ENCODE assay signal across 8 cellular contexts in genomic region chr22:35380537-35381423, GRCh38. TPM values are rescaled to one million over a fixed set of nuclear protein-coding genes. Genes with fewer than 3 reads are reported as not detected.
A peak's percentile ranks its signal among the peaks of the same experiment; 100 is the strongest.
DNase-seq lines count a peak whose midpoint lies in the region; ATAC-seq and TF ChIP-seq lines count a peak whose summit lies in the region.

A gene with protein sequence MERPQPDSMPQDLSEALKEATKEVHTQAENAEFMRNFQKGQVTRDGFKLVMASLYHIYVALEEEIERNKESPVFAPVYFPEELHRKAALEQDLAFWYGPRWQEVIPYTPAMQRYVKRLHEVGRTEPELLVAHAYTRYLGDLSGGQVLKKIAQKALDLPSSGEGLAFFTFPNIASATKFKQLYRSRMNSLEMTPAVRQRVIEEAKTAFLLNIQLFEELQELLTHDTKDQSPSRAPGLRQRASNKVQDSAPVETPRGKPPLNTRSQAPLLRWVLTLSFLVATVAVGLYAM (plus strand): TSS chr22:35381096. CDS start chr22:35381174, 78 bp downstream.

- peaks cover 41% of the 10 kb centered on the region for H3K4me1 Mint-ChIP-seq in chondrocyte (ENCODE audit: low read depth)

- peak; percentile 57 for TF ChIP-seq CTCF in chondrocyte (IDR thresholded peaks at IDR 0.05)

- H3K9me3 ChIP-seq in HAP-1 (no peaks in the 10 kb centered on the region), skeletal muscle tissue (ENCODE audit: control insufficient read depth in 3 of 3, low read length in 3 of 3) (no peaks in the 10 kb centered on the region)

- H3K4me3 ChIP-seq in HAP-1, result peak within 1 kb of the TSS; percentile 50
- H3K4me3 ChIP-seq in skeletal muscle tissue (ENCODE audit: low read length in 3 of 3), result peak within 1 kb of the TSS; percentile 87 to 95 (median 94)

- peak within 1 kb of the TSS; percentile 84 to 87 (median 86) for H3K9ac ChIP-seq in skeletal muscle tissue (ENCODE audit: low read depth in 1 of 3, low read length in 3 of 3)

- H3K4me1 ChIP-seq in HAP-1, result peaks cover 41% of the 10 kb centered on the region
- H3K4me1 ChIP-seq in skeletal muscle tissue (ENCODE audit: control insufficient read depth in 3 of 3, insufficient read depth in 3 of 3, low read length in 3 of 3), result peaks cover 35 to 65% (median 40%) of the 10 kb centered on the region in 3 donors

- H3K36me3 ChIP-seq in HAP-1 (replicated peaks) (no peaks in the 10 kb centered on the region; the same call in 1 of the 2 replicates), skeletal muscle tissue (ENCODE audit: control insufficient read depth in 3 of 3, insufficient read depth in 3 of 3, low read length in 3 of 3) (peaks cover 2 to 24% (median 13%) of the 10 kb centered on the region in 3 donors)

- H3K9me3 Mint-ChIP-seq in chondrocyte (ENCODE audit: low read depth), result no peaks in the 10 kb centered on the region

- peak within 1 kb of the TSS; percentile 83 for H3K27ac ChIP-seq in skeletal muscle tissue (ENCODE audit: low read depth, low read length)

- H3K4me3 Mint-ChIP-seq in chondrocyte (ENCODE audit: unreplicated experiment), result peak within 1 kb of the TSS; percentile 81

- ATAC-seq in activated CD4-positive, CD25-positive, alpha-beta regulatory T cell treated with anti-CD3 and anti-CD28 coated beads, Interleukin-2, amount 50 U/mL, for 24 hours, result peak; percentile 79 to 80
- no peak for ATAC-seq in GM19397 (IDR thresholded peaks at IDR 0.05; ENCODE audit: unreplicated experiment)

- in situ Hi-C loops in HAP-1 (cut with MboI; ENCODE audit: low sequenced_read_pairs), result no loop called here

- H3K27me3 ChIP-seq in HAP-1 (ENCODE audit: low read depth) (no peaks in the 10 kb centered on the region), skeletal muscle tissue (ENCODE audit: control insufficient read depth in 3 of 3, insufficient read depth in 3 of 3, low read length in 3 of 3) (no peaks in the 10 kb centered on the region)

- no peaks in the 10 kb centered on the region for H3K27me3 Mint-ChIP-seq in chondrocyte (ENCODE audit: low read depth)

- H3K27ac Mint-ChIP-seq in chondrocyte (ENCODE audit: unreplicated experiment), result peak within 1 kb of the TSS; percentile 92

- DNase-seq in GM03348 (ENCODE audit: low spot score), result peak; percentile 96
- DNase-seq in HAP-1 (ENCODE audit: low spot score in 2 of 2), result peak; percentile 72 to 90
- DNase-seq in NCI-H146 treated with DMSO at 0.1 percent for 48 hours (lab: John Stamatoyannopoulos, UW; ENCODE audit: unreplicated experiment), result peak; percentile 28
- peak; percentile 97 for DNase-seq in chondrocyte (ENCODE audit: low spot score)
- peak; percentile 93 for DNase-seq in islet precursor cell

- H3K36me3 Mint-ChIP-seq in chondrocyte (ENCODE audit: low read depth), result no peaks in the 10 kb centered on the region

RNA-seq across cellular contexts. Expression of the gene that starts here (rescaled TPM):
- total RNA-seq in chondrocyte, result 1.9 to 9.4 TPM (median 8.8 TPM) in 3 replicates
- total RNA-seq in skeletal muscle tissue, result 14.6 TPM

Comparison
In these comparisons a context has a peak if more than half of its experiments do, and no peak if none do; other contexts are left out.
1. DNase-seq: peak in every context shown above with its lines; median percentile 97 in chondrocyte; 96 in GM03348; 93 in islet precursor cell; 81 in HAP-1; 28 in NCI-H146 treated with DMSO at 0.1 percent for 48 hours.